In genomic region chr5:170293273-170293672, GRCh38 we compare ENCODE assay signal across 10 cellular contexts. TPM values are rescaled to one million over a fixed set of nuclear protein-coding genes. Genes with fewer than 3 reads are reported as not detected.
DNase-seq lines count a peak whose midpoint lies in the region; ATAC-seq, FAIRE-seq and TF ChIP-seq lines count a peak whose summit lies in the region.
"Had no signal": no experiment of that assay in that cellular context is flagged by ENCODE, and none has a peak within 500 bp of the region (broad histone marks: within the 10 kb centered on the region; RNA-seq: fewer than 3 reads in every experiment).

No MANE protein-coding gene starts in this region.

- peak overlapping the region; percentile 100 for H3K27ac Mint-ChIP-seq in activated T-cell treated with anti-CD3 and anti-CD28 coated beads, Interleukin-2, amount 50 U/mL, for 72 hours
- H3K27ac Mint-ChIP-seq: nephron had no signal

- H3K36me3 ChIP-seq in GM06990 (ENCODE audit: control insufficient read depth, insufficient read depth, low read length) (peaks cover 23% of the 10 kb centered on the region), sigmoid colon (no peaks in the 10 kb centered on the region)

- peak overlapping the region; percentile 98 for H3K4me3 Mint-ChIP-seq in activated T-cell treated with anti-CD3 and anti-CD28 coated beads, Interleukin-2, amount 50 U/mL, for 72 hours
- H3K4me3 Mint-ChIP-seq: nephron had no signal

- TF ChIP-seq EP300 in sigmoid colon (IDR thresholded peaks at IDR 0.05): no peak

- H3K4me1 Mint-ChIP-seq in activated T-cell treated with anti-CD3 and anti-CD28 coated beads, Interleukin-2, amount 50 U/mL, for 72 hours (ENCODE audit: low read depth): peaks cover 76% of the 10 kb centered on the region

- WGBS in sigmoid colon, 2 donors: 36 to 65% methylated on average over 6 of the region's 6 CpGs

- ATAC-seq in GM19463 (IDR thresholded peaks at IDR 0.05; ENCODE audit: unreplicated experiment): peak; percentile 77
- ATAC-seq in HG03439 (IDR thresholded peaks at IDR 0.05; ENCODE audit: unreplicated experiment): peak; percentile 73
- ATAC-seq in activated T-cell treated with anti-CD3 and anti-CD28 coated beads, Interleukin-2, amount 50 U/mL, for 72 hours (replicated peaks in 1 of 2): peak; percentile 47 to 62
- ATAC-seq: HCT116 had no signal

- no peaks in the 10 kb centered on the region for H3K27me3 Mint-ChIP-seq in activated T-cell treated with anti-CD3 and anti-CD28 coated beads, Interleukin-2, amount 50 U/mL, for 72 hours (ENCODE audit: low read depth)

- no peaks in the 10 kb centered on the region for H3K9me3 ChIP-seq in sigmoid colon

- DNase-seq in GM06990 (ENCODE audit: extremely low read depth, insufficient read length): peak; percentile 73
- DNase-seq in activated T-cell treated with anti-CD3 and anti-CD28 coated beads, Interleukin-2, amount 50 U/mL, for 72 hours: peak; percentile 69 to 76
- DNase-seq in sigmoid colon: peak; percentile 69
- DNase-seq in NCI-H1694 treated with DMSO at 0.1 percent for 48 hours (lab: John Stamatoyannopoulos, UW): no peak
- no peak for DNase-seq in NCI-H1417 treated with DMSO at 0.1 percent for 48 hours (lab: John Stamatoyannopoulos, UW)
- no peak for DNase-seq in urothelium cell line (ENCODE audit: low spot score)

- intact Hi-C loops in sigmoid colon (cut with DNase I): no loop called here

- no peak overlapping the region for H3K27ac ChIP-seq in sigmoid colon

- TF ChIP-seq POLR2A in sigmoid colon (IDR thresholded peaks at IDR 0.05): no peak

- no peaks in the 10 kb centered on the region for H3K27me3 ChIP-seq in GM06990 (replicated peaks; ENCODE audit: control insufficient read depth, insufficient read depth, low read length)
- no peaks in the 10 kb centered on the region for H3K27me3 ChIP-seq in sigmoid colon

- H3K4me3 ChIP-seq in GM06990 (replicated peaks; ENCODE audit: low read depth, low read length) (no peak overlapping the region), sigmoid colon (no peak overlapping the region)

- no peaks in the 10 kb centered on the region for H3K9me3 Mint-ChIP-seq in activated T-cell treated with anti-CD3 and anti-CD28 coated beads, Interleukin-2, amount 50 U/mL, for 72 hours

- TF ChIP-seq CTCF in GM06990 (IDR thresholded peaks at IDR 0.05; ENCODE audit: insufficient read depth, low read length, poor library complexity, severe bottlenecking): peak; percentile 35
- TF ChIP-seq CTCF in sigmoid colon (IDR thresholded peaks at IDR 0.05): no peak

- H3K4me1 ChIP-seq in sigmoid colon: peaks cover 0 to 10% (median 6%) of the 10 kb centered on the region in 4 donors

- no peak for FAIRE-seq in urothelium cell line (lab: Jason Lieb, UNC)

- peaks cover 56 to 84% of the 10 kb centered on the region in 2 donors for H3K36me3 Mint-ChIP-seq in activated T-cell treated with anti-CD3 and anti-CD28 coated beads, Interleukin-2, amount 50 U/mL, for 72 hours (ENCODE audit: insufficient read depth in 2 of 2)

RNA-seq across cellular contexts. Expression of gene LCP2, which starts 4.3 kb away (rescaled TPM):
- 100 to 1,000 TPM; 162 to 190 TPM for total RNA-seq in activated T-cell treated with anti-CD3 and anti-CD28 coated beads, Interleukin-2, amount 50 U/mL, for 72 hours
- total RNA-seq in sigmoid colon: 10 to 100 TPM; 10.2 to 17.2 (median 13.6) TPM
- polyA plus RNA-seq in sigmoid colon: 10 to 100 TPM in 1 of 3 donors, 1 to 10 TPM in 2; 5.4 to 22.3 (median 8.6) TPM

Comparison
In these comparisons a context has a peak if more than half of its experiments do, and no peak if none do; other contexts are left out.
1. DNase-seq: peak in GM06990 (single experiment), activated T-cell treated with anti-CD3 and anti-CD28 coated beads, Interleukin-2, amount 50 U/mL, for 72 hours (2 of 2) and sigmoid colon (single experiment); none in NCI-H1694 treated with DMSO at 0.1 percent for 48 hours (single experiment), NCI-H1417 treated with DMSO at 0.1 percent for 48 hours (single experiment) and urothelium cell line (single experiment).
2. RNA of gene LCP2, which starts 4.3 kb away (total RNA-seq): 162 to 190 TPM in activated T-cell treated with anti-CD3 and anti-CD28 coated beads, Interleukin-2, amount 50 U/mL, for 72 hours; 10.2 to 17.2 TPM in sigmoid colon; every median in the first group is over 4 times any median in the second.
3. Peak in every context shown above with its lines, with median percentiles within 50 percentile points of each other: ATAC-seq.